In the genomic region with DNA sequence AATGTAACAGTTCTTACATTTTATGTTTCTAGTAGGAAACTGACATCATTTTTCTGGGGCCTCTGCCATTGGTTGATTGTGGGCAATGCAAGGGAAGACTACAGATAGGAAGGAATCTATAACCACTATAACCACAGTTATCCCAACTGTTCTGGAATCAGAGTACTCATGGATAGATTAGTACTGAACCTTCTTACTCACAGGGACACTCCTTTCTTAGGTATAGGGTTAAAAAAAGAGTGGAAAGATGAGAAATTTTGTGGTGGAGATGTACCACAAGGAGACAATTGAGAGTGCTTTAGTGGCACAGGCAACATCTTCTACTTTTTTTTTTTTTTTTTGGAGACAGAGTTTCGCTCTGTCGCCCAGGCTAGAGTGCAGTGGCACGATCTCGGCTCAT, we compare ENCODE assay signal across 16 cellular contexts. TPM values are rescaled to one million over a fixed set of nuclear protein-coding genes. Genes with fewer than 3 reads are reported as not detected.
DNase-seq lines count a peak whose midpoint lies in the region; ATAC-seq and TF ChIP-seq lines count a peak whose summit lies in the region.
"Had no signal": no experiment of that assay in that cellular context is flagged by ENCODE, and none has a peak within 500 bp of the region (broad histone marks: within the 10 kb centered on the region; RNA-seq: fewer than 3 reads in every experiment).

No MANE protein-coding gene starts in this region.

- H3K9me3 Mint-ChIP-seq in activated naive CD4-positive, alpha-beta T cell treated with anti-CD3 and anti-CD28 coated beads, Interleukin-2, amount 10 ng/mL, durations not matched to agents 7 days and 5 days: no peaks in the 10 kb centered on the region
- H3K9me3 Mint-ChIP-seq in central memory CD8-positive, alpha-beta T cell: no peaks in the 10 kb centered on the region
- no peaks in the 10 kb centered on the region for H3K9me3 Mint-ChIP-seq in stimulated activated naive CD8-positive, alpha-beta T cell treated with anti-CD3 and anti-CD28 coated beads, Interleukin-15, amount 100 ng/mL, for 72 hours
- no peaks in the 10 kb centered on the region for H3K9me3 Mint-ChIP-seq in H9
- H3K9me3 Mint-ChIP-seq in stimulated activated memory B cell treated with anti-CD40 and anti-IgM and Interleukin-4, amounts not matched to agents 10 μg/mL and 1 μg/mL and 100 μg/mL, for 72 hours: no peaks in the 10 kb centered on the region
- H3K9me3 Mint-ChIP-seq: WTC11 had no signal

- no peak overlapping the region for H4K5ac ChIP-seq in H9 (ENCODE audit: insufficient read length, low read depth, low read length)

- H3T11ph ChIP-seq in H9 (ENCODE audit: low read length): no peak overlapping the region

- TF ChIP-seq CTCF in OCI-LY3 (IDR thresholded peaks at IDR 0.05; ENCODE audit: low read depth, low read length): no peak
- TF ChIP-seq CTCF in H9 (conservative IDR thresholded peaks at IDR 0.05): no peak
- TF ChIP-seq CTCF in stomach (IDR thresholded peaks at IDR 0.05): no peak

- H3K23me2 ChIP-seq in H9 (ENCODE audit: insufficient read length, low read depth, low read length, poor library complexity, severe bottlenecking): no peaks in the 10 kb centered on the region

- TF ChIP-seq EP300 in stomach (IDR thresholded peaks at IDR 0.05): no peak

- WGBS in H9 (ENCODE audit: extremely low coverage, insufficient read length, low lambda C conversion rate): no CpG with 5 or more reads among the region's 4 CpGs
- 79 to 98% (median 92%) methylated on average over 4 of the region's 4 CpGs for WGBS in stomach, 5 donors

- peaks cover 16% of the 10 kb centered on the region for H3K27me3 ChIP-seq in OCI-LY3 (ENCODE audit: low read depth, low read length)
- no peaks in the 10 kb centered on the region for H3K27me3 ChIP-seq in H9 (ENCODE audit: insufficient read depth, low read length)
- no peaks in the 10 kb centered on the region for H3K27me3 ChIP-seq in stomach
- H3K27me3 ChIP-seq: ovary, testis had no signal

- H3K56ac ChIP-seq in H9 (ENCODE audit: insufficient read length, low read depth, low read length): no peak overlapping the region

- no peak overlapping the region for H4K8ac ChIP-seq in H9 (replicated peaks; ENCODE audit: insufficient read length, low read depth, low read length)

- no peak overlapping the region for H2BK12ac ChIP-seq in H9 (ENCODE audit: insufficient read length, low read depth, low read length)

- no peak overlapping the region for H3K18ac ChIP-seq in H9 (ENCODE audit: insufficient read length, low read depth, low read length)

- H3K27ac ChIP-seq in OCI-LY3 (ENCODE audit: low read length): no peak overlapping the region
- H3K27ac ChIP-seq in H9 (ENCODE audit: insufficient read length, low read depth, low read length): no peak overlapping the region
- H3K27ac ChIP-seq in stomach: no peak overlapping the region
- H3K27ac ChIP-seq: ovary, testis had no signal

- H3K79me2 ChIP-seq in OCI-LY3 (ENCODE audit: low read length) (no peaks in the 10 kb centered on the region), H9 (ENCODE audit: insufficient read depth, low read length) (no peaks in the 10 kb centered on the region)

- H3K4me2 ChIP-seq in OCI-LY3 (ENCODE audit: low read length) (peak overlapping the region; percentile 61), H9 (ENCODE audit: insufficient read depth, insufficient read length, low read length) (no peak overlapping the region)

- peak; percentile 11 for ATAC-seq in central memory CD8-positive, alpha-beta T cell (replicated peaks; ENCODE audit: extremely low read depth, poor library complexity, severe bottlenecking)
- ATAC-seq in stimulated activated naive CD8-positive, alpha-beta T cell treated with anti-CD3 and anti-CD28 coated beads, Interleukin-15, amount 100 ng/mL, for 72 hours: peak; percentile 44
- no peak for ATAC-seq in stimulated activated memory B cell treated with anti-CD40 and anti-IgM and Interleukin-4, amounts not matched to agents 10 μg/mL and 1 μg/mL and 100 μg/mL, for 72 hours
- ATAC-seq: WTC11 had no signal

- H3K36me3 Mint-ChIP-seq in activated naive CD4-positive, alpha-beta T cell treated with anti-CD3 and anti-CD28 coated beads, Interleukin-2, amount 10 ng/mL, durations not matched to agents 7 days and 5 days: peaks cover 30% of the 10 kb centered on the region
- H3K36me3 Mint-ChIP-seq in central memory CD8-positive, alpha-beta T cell (ENCODE audit: insufficient read depth): peaks cover 16% of the 10 kb centered on the region
- H3K36me3 Mint-ChIP-seq in H9 (ENCODE audit: insufficient read depth in 1 of 3, low read depth in 3 of 3): peaks cover 3 to 5% (median 4%) of the 10 kb centered on the region in 3 experiments; a peak in 4 of 7 replicates
- peaks cover 19% of the 10 kb centered on the region for H3K36me3 Mint-ChIP-seq in stimulated activated memory B cell treated with anti-CD40 and anti-IgM and Interleukin-4, amounts not matched to agents 10 μg/mL and 1 μg/mL and 100 μg/mL, for 72 hours

- peak overlapping the region; percentile 94 for H3K27ac Mint-ChIP-seq in activated naive CD4-positive, alpha-beta T cell treated with anti-CD3 and anti-CD28 coated beads, Interleukin-2, amount 10 ng/mL, durations not matched to agents 7 days and 5 days
- peak overlapping the region; percentile 89 for H3K27ac Mint-ChIP-seq in central memory CD8-positive, alpha-beta T cell (ENCODE audit: low read depth)
- peak overlapping the region; percentile 77 to 82 for H3K27ac Mint-ChIP-seq in stimulated activated naive CD8-positive, alpha-beta T cell treated with anti-CD3 and anti-CD28 coated beads, Interleukin-15, amount 100 ng/mL, for 72 hours
- H3K27ac Mint-ChIP-seq in H9: no peak overlapping the region
- no peak overlapping the region for H3K27ac Mint-ChIP-seq in stimulated activated memory B cell treated with anti-CD40 and anti-IgM and Interleukin-4, amounts not matched to agents 10 μg/mL and 1 μg/mL and 100 μg/mL, for 72 hours
- H3K27ac Mint-ChIP-seq: mesothelial cell of epicardium, WTC11 had no signal

- H3K4me3 ChIP-seq in OCI-LY3 (ENCODE audit: low read length) (peak overlapping the region; percentile 40), stomach (no peak overlapping the region)
- H3K4me3 ChIP-seq: ovary, testis had no signal

- H3K9ac ChIP-seq in OCI-LY3 (ENCODE audit: low read length): no peak overlapping the region
- H3K9ac ChIP-seq in H9 (ENCODE audit: extremely low read depth, insufficient read length, low read length): no peak overlapping the region

- H2BK120ac ChIP-seq in H9 (ENCODE audit: low read depth, low read length, poor library complexity, severe bottlenecking): no peak overlapping the region

- H3K4ac ChIP-seq in H9 (ENCODE audit: low read depth, low read length): no peak overlapping the region

- TF ChIP-seq POLR2A in stomach (IDR thresholded peaks at IDR 0.05): no peak

- H4K20me1 ChIP-seq in OCI-LY3 (ENCODE audit: insufficient read depth, low read length) (peaks cover 13% of the 10 kb centered on the region), H9 (ENCODE audit: control insufficient read depth, insufficient read depth, insufficient read length) (no peaks in the 10 kb centered on the region)

- peaks cover 2% of the 10 kb centered on the region for H3K36me3 ChIP-seq in OCI-LY3 (replicated peaks; ENCODE audit: low read depth, low read length)
- peaks cover 0 to 6% (median 0%) of the 10 kb centered on the region in 4 donors for H3K36me3 ChIP-seq in stomach
- H3K36me3 ChIP-seq: ovary had no signal

- H2BK20ac ChIP-seq in H9 (ENCODE audit: low read depth, low read length, poor library complexity, severe bottlenecking): no peak overlapping the region

- H3K9me3 ChIP-seq in OCI-LY3 (ENCODE audit: insufficient read depth, low read length): no peaks in the 10 kb centered on the region
- H3K9me3 ChIP-seq in H9 (ENCODE audit: control insufficient read depth, low read depth, low read length): no peaks in the 10 kb centered on the region
- H3K9me3 ChIP-seq in stomach: no peaks in the 10 kb centered on the region
- H3K9me3 ChIP-seq: ovary, testis had no signal

- no peaks in the 10 kb centered on the region for H3K27me3 Mint-ChIP-seq in activated naive CD4-positive, alpha-beta T cell treated with anti-CD3 and anti-CD28 coated beads, Interleukin-2, amount 10 ng/mL, durations not matched to agents 7 days and 5 days
- H3K27me3 Mint-ChIP-seq in central memory CD8-positive, alpha-beta T cell: no peaks in the 10 kb centered on the region
- no peaks in the 10 kb centered on the region for H3K27me3 Mint-ChIP-seq in stimulated activated naive CD8-positive, alpha-beta T cell treated with anti-CD3 and anti-CD28 coated beads, Interleukin-15, amount 100 ng/mL, for 72 hours
- H3K27me3 Mint-ChIP-seq in H9 (ENCODE audit: low read depth): no peaks in the 10 kb centered on the region
- no peaks in the 10 kb centered on the region for H3K27me3 Mint-ChIP-seq in stimulated activated memory B cell treated with anti-CD40 and anti-IgM and Interleukin-4, amounts not matched to agents 10 μg/mL and 1 μg/mL and 100 μg/mL, for 72 hours

- no peak overlapping the region for H3K23ac ChIP-seq in H9 (ENCODE audit: insufficient read length, low read depth, low read length)

- H2AFZ ChIP-seq in OCI-LY3 (ENCODE audit: low read depth, low read length) (no peak overlapping the region), H9 (ENCODE audit: low read length) (no peak overlapping the region)

- no peak for DNase-seq in activated naive CD4-positive, alpha-beta T cell treated with anti-CD3 and anti-CD28 coated beads, Interleukin-2, amount 10 ng/mL, durations not matched to agents 7 days and 5 days
- no peak for DNase-seq in activated naive CD4-positive, alpha-beta T cell treated with anti-CD3 and anti-CD28 coated beads, Interleukin-2, amount 50 U/mL, for 16 hours
- DNase-seq in central memory CD8-positive, alpha-beta T cell (ENCODE audit: low spot score in 2 of 2): no peak
- DNase-seq in stimulated activated naive CD8-positive, alpha-beta T cell treated with anti-CD3 and anti-CD28 coated beads, Interleukin-15, amount 100 ng/mL, for 72 hours: no peak
- DNase-seq in H9 (no peak), stomach (no peak)
- DNase-seq: activated effector memory CD4-positive, alpha-beta T cell treated with Interleukin-2 at 50 U/mL for 16 hours; cerebellar nuclear complex; glutamatergic neuron; MM.1S; ovary had no signal

- H2AK5ac ChIP-seq in H9 (ENCODE audit: insufficient read length, low read length): no peak overlapping the region

- H3K4me1 ChIP-seq in OCI-LY3 (ENCODE audit: low read length) (peaks cover 38% of the 10 kb centered on the region), H9 (ENCODE audit: insufficient read depth, low read length) (no peaks in the 10 kb centered on the region), stomach (peaks cover 0 to 32% (median 10%) of the 10 kb centered on the region in 4 donors)
- H3K4me1 ChIP-seq: testis had no signal

- H2BK5ac ChIP-seq in H9 (ENCODE audit: insufficient read length, low read length): no peak overlapping the region

- H3K4me3 Mint-ChIP-seq in activated naive CD4-positive, alpha-beta T cell treated with anti-CD3 and anti-CD28 coated beads, Interleukin-2, amount 10 ng/mL, durations not matched to agents 7 days and 5 days: peak overlapping the region; percentile 1
- peak overlapping the region; percentile 86 for H3K4me3 Mint-ChIP-seq in central memory CD8-positive, alpha-beta T cell
- H3K4me3 Mint-ChIP-seq in stimulated activated naive CD8-positive, alpha-beta T cell treated with anti-CD3 and anti-CD28 coated beads, Interleukin-15, amount 100 ng/mL, for 72 hours: peak overlapping the region; percentile 53 to 63
- H3K4me3 Mint-ChIP-seq in H9: no peak overlapping the region
- H3K4me3 Mint-ChIP-seq in stimulated activated memory B cell treated with anti-CD40 and anti-IgM and Interleukin-4, amounts not matched to agents 10 μg/mL and 1 μg/mL and 100 μg/mL, for 72 hours: no peak overlapping the region
- H3K4me3 Mint-ChIP-seq: mesothelial cell of epicardium, WTC11 had no signal

- H2BK15ac ChIP-seq in H9 (ENCODE audit: low read depth, low read length): no peak overlapping the region

- no peaks in the 10 kb centered on the region for H3K79me1 ChIP-seq in H9 (ENCODE audit: insufficient read depth, low read depth, low read length, poor library complexity, severe bottlenecking)

- H3K14ac ChIP-seq in H9 (ENCODE audit: insufficient read depth, low read length): no peak overlapping the region

- H3K4me1 Mint-ChIP-seq in activated naive CD4-positive, alpha-beta T cell treated with anti-CD3 and anti-CD28 coated beads, Interleukin-2, amount 10 ng/mL, durations not matched to agents 7 days and 5 days: peaks cover 66% of the 10 kb centered on the region
- H3K4me1 Mint-ChIP-seq in central memory CD8-positive, alpha-beta T cell: peaks cover 62% of the 10 kb centered on the region
- peaks cover 57% of the 10 kb centered on the region for H3K4me1 Mint-ChIP-seq in stimulated activated naive CD8-positive, alpha-beta T cell treated with anti-CD3 and anti-CD28 coated beads, Interleukin-15, amount 100 ng/mL, for 72 hours
- peaks cover 5 to 7% of the 10 kb centered on the region in 2 experiments; a peak in 2 of 4 replicates for H3K4me1 Mint-ChIP-seq in H9
- H3K4me1 Mint-ChIP-seq in stimulated activated memory B cell treated with anti-CD40 and anti-IgM and Interleukin-4, amounts not matched to agents 10 μg/mL and 1 μg/mL and 100 μg/mL, for 72 hours: peaks cover 41% of the 10 kb centered on the region

- CTCF ChIA-PET in activated naive CD4-positive, alpha-beta T cell treated with anti-CD3 and anti-CD28 coated beads, Interleukin-2, amount 10 ng/mL, durations not matched to agents 7 days and 5 days (lab: Charles Lee): interaction anchor here (1.6 to 1.7 kb wide), 2 partner anchors 21 to 395 kb away, joined by 3 read pairs; a partner anchor contains a TSS

- no peak overlapping the region for H4K91ac ChIP-seq in H9 (ENCODE audit: insufficient read length, low read depth, low read length)

- intact Hi-C loops in stomach (cut with DNase I; ENCODE audit: low total_unique reads): no loop called here

RNA-seq across cellular contexts. Expression of a gene that starts 21.0 kb away (rescaled TPM):
- 10.5 and 10.8 TPM in 2 replicates for total RNA-seq in H9 (2021)
- total RNA-seq in stomach: 10 to 100 TPM in 1 of 5 donors, 1 to 10 TPM in 3, under 1 TPM in 1; 0.58 to 20.2 (median 7.5) TPM
- polyA plus RNA-seq in stomach: 10 to 100 TPM in 2 of 3 donors, 1 to 10 TPM in 1; 4.8 to 13.0 (median 11.2) TPM

RNA-seq across cellular contexts. Expression of a gene that starts 21.3 kb away (rescaled TPM):
- total RNA-seq in H9 (2021): 160 and 164 TPM in 2 replicates
- 10 to 100 TPM in 4 of 5 donors, 1 to 10 TPM in 1; 9.8 to 55.8 (median 37.7) TPM for total RNA-seq in stomach
- 100 to 1,000 TPM; 105 to 140 (median 115) TPM for polyA plus RNA-seq in stomach

Comparison
In these comparisons a context has a peak if more than half of its experiments do, and no peak if none do; other contexts are left out.
1. H3K27ac Mint-ChIP-seq: peak in activated naive CD4-positive, alpha-beta T cell treated with anti-CD3 and anti-CD28 coated beads, Interleukin-2, amount 10 ng/mL, durations not matched to agents 7 days and 5 days (single experiment), central memory CD8-positive, alpha-beta T cell (single experiment) and stimulated activated naive CD8-positive, alpha-beta T cell treated with anti-CD3 and anti-CD28 coated beads, Interleukin-15, amount 100 ng/mL, for 72 hours (2 of 2); none in H9 (0 of 3) and stimulated activated memory B cell treated with anti-CD40 and anti-IgM and Interleukin-4, amounts not matched to agents 10 μg/mL and 1 μg/mL and 100 μg/mL, for 72 hours (single experiment).
2. H3K4me3 Mint-ChIP-seq: peak in activated naive CD4-positive, alpha-beta T cell treated with anti-CD3 and anti-CD28 coated beads, Interleukin-2, amount 10 ng/mL, durations not matched to agents 7 days and 5 days (single experiment), central memory CD8-positive, alpha-beta T cell (single experiment) and stimulated activated naive CD8-positive, alpha-beta T cell treated with anti-CD3 and anti-CD28 coated beads, Interleukin-15, amount 100 ng/mL, for 72 hours (2 of 2); none in H9 (0 of 2) and stimulated activated memory B cell treated with anti-CD40 and anti-IgM and Interleukin-4, amounts not matched to agents 10 μg/mL and 1 μg/mL and 100 μg/mL, for 72 hours (single experiment).